ENCODE assay signal across 24 cellular contexts in the genomic region with DNA sequence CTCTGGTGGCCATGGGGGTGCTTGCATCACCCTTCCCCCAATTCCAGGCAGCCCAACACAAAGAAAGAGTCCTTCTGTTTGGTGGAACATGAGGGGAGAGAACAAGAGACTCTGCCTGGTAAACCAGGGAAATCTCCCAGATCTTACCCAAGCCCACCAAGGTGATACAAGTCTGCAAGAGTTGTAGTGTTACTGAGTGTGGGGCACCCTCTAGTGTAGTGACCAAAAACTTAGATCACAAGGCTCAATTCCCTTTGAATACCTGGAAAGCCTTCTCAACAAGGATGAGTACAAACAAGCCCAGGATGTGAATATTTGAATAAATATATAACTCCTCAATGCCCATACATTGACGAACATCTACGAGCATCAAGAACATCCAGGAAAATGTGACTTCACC.
"Had no signal": no experiment of that assay in that cellular context is flagged by ENCODE, and none has a peak within 500 bp of the region (broad histone marks: within the 10 kb centered on the region; RNA-seq: fewer than 3 reads in every experiment).

No MANE protein-coding gene starts in this region.

- H3K27ac ChIP-seq: colonic mucosa, esophagus muscularis mucosa, heart right ventricle, left lung, ovary, psoas muscle, skin epidermis, spleen, testis, tibial artery had no signal

- H3K9me3 ChIP-seq: colonic mucosa, esophagus muscularis mucosa, heart right ventricle, left lung, ovary, psoas muscle, spleen, testis, tibial artery had no signal

- H3K4me1 ChIP-seq: colonic mucosa, esophagus muscularis mucosa, heart right ventricle, left lung, psoas muscle, spleen, testis, tibial artery had no signal

- ATAC-seq: heart right ventricle; naive thymus-derived CD8-positive, alpha-beta T cell; psoas muscle; right cardiac atrium; stimulated activated memory B cell treated with anti-CD40 and anti-IgM and Interleukin-4, amounts not matched to agents 10 μg/mL and 1 μg/mL and 100 μg/mL, for 72 hours; stimulated activated naive CD8-positive, alpha-beta T cell treated with anti-CD3 and anti-CD28 coated beads, Interleukin-15, Interleukin-2, amounts not matched to agents 100 U/mL and 50 U/mL, for 24 hours had no signal

- H3K27me3 ChIP-seq: colonic mucosa, esophagus muscularis mucosa, left lung, ovary, spleen, testis, tibial artery had no signal

- DNase-seq: colonic mucosa; effector CD8-positive, alpha-beta T cell; foreskin melanocyte; glutamatergic neuron; heart right ventricle; hippocampal formation; kidney; left lung; naive thymus-derived CD8-positive, alpha-beta T cell; nephron progenitor cell; occipital lobe; ovary; posterior cingulate gyrus; psoas muscle; right cardiac atrium; spleen; stimulated activated CD4-positive, alpha-beta T cell treated with anti-CD3 and anti-CD28 coated beads, Interleukin-4, amount 100 ng/mL, for 4 hours; stimulated activated naive CD8-positive, alpha-beta T cell treated with anti-CD3 and anti-CD28 coated beads, Interleukin-15, Interleukin-2, amounts not matched to agents 100 U/mL and 50 U/mL, for 24 hours; substantia nigra; testis; tibial artery had no signal

- H3K4me3 ChIP-seq: colonic mucosa, esophagus muscularis mucosa, heart right ventricle, left lung, ovary, psoas muscle, skin epidermis, spleen, testis, tibial artery had no signal

- H3K36me3 ChIP-seq: colonic mucosa, esophagus muscularis mucosa, heart right ventricle, left lung, ovary, spleen, tibial artery had no signal
